10 cellular contexts compared by ENCODE assay signal in the genomic region with DNA sequence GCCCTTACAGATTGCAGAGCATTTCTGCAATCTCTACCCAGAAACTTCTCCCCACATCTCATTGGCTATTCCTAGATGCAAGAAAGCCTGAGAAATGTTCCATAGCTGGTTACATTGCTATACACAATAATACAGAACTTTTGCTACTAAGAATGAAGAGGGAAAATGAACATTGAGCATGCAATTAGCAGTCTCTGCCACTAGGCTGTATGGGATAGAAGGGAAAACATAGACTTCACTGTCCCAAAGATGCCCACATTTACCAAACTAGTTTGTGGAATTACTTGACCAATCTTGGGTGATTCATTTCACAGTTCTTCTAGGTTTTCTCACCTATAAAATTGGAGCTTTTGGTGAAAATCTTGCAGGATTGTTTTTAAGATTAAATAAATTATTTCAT.
DNase-seq lines count a peak whose midpoint lies in the region; ATAC-seq, FAIRE-seq and TF ChIP-seq lines count a peak whose summit lies in the region.
"Had no signal": no experiment of that assay in that cellular context is flagged by ENCODE, and none has a peak within 500 bp of the region (broad histone marks: within the 10 kb centered on the region; RNA-seq: fewer than 3 reads in every experiment).

No MANE protein-coding gene starts in this region.

- H3K9me3 Mint-ChIP-seq in activated CD4-positive, alpha-beta memory T cell treated with anti-CD3 and anti-CD28 coated beads, Interleukin-2, amount 10 ng/mL, durations not matched to agents 7 days and 5 days = no peaks in the 10 kb centered on the region
- H3K9me3 Mint-ChIP-seq in activated CD4-positive, alpha-beta T cell treated with anti-CD3 and anti-CD28 coated beads for 36 hours (ENCODE audit: low read depth) = no peaks in the 10 kb centered on the region
- H3K9me3 Mint-ChIP-seq in activated CD4-positive, alpha-beta T cell treated with anti-CD3 and anti-CD28 coated beads, Interleukin-2, amount 10 ng/mL, durations not matched to agents 7 days and 5 days = no peaks in the 10 kb centered on the region

- intact Hi-C loops in activated CD4-positive, alpha-beta T cell treated with anti-CD3 and anti-CD28 coated beads for 36 hours (cut with DNase I, micrococcal nuclease) = no loop called here

- peak; percentile 13 for ATAC-seq in GM19452 (IDR thresholded peaks at IDR 0.05; ENCODE audit: unreplicated experiment)
- ATAC-seq in activated CD4-positive, alpha-beta T cell treated with anti-CD3 and anti-CD28 coated beads for 36 hours = no peak

- POLR2A ChIA-PET in activated CD4-positive, alpha-beta memory T cell treated with anti-CD3 and anti-CD28 coated beads, Interleukin-2, amount 10 ng/mL, durations not matched to agents 7 days and 5 days (lab: Charles Lee) = no interaction called here
- POLR2A ChIA-PET in activated CD4-positive, alpha-beta T cell treated with anti-CD3 and anti-CD28 coated beads for 36 hours (lab: Charles Lee) = no interaction called here
- POLR2A ChIA-PET in activated CD4-positive, alpha-beta T cell treated with anti-CD3 and anti-CD28 coated beads, Interleukin-2, amount 10 ng/mL, durations not matched to agents 7 days and 5 days (lab: Charles Lee) = no interaction called here

- no peaks in the 10 kb centered on the region for H3K4me1 Mint-ChIP-seq in activated CD4-positive, alpha-beta memory T cell treated with anti-CD3 and anti-CD28 coated beads, Interleukin-2, amount 10 ng/mL, durations not matched to agents 7 days and 5 days
- no peaks in the 10 kb centered on the region for H3K4me1 Mint-ChIP-seq in activated CD4-positive, alpha-beta T cell treated with anti-CD3 and anti-CD28 coated beads for 36 hours
- no peaks in the 10 kb centered on the region for H3K4me1 Mint-ChIP-seq in activated CD4-positive, alpha-beta T cell treated with anti-CD3 and anti-CD28 coated beads, Interleukin-2, amount 10 ng/mL, durations not matched to agents 7 days and 5 days

- H3K27me3 Mint-ChIP-seq in activated CD4-positive, alpha-beta memory T cell treated with anti-CD3 and anti-CD28 coated beads, Interleukin-2, amount 10 ng/mL, durations not matched to agents 7 days and 5 days = no peaks in the 10 kb centered on the region
- H3K27me3 Mint-ChIP-seq in activated CD4-positive, alpha-beta T cell treated with anti-CD3 and anti-CD28 coated beads for 36 hours = no peaks in the 10 kb centered on the region
- no peaks in the 10 kb centered on the region for H3K27me3 Mint-ChIP-seq in activated CD4-positive, alpha-beta T cell treated with anti-CD3 and anti-CD28 coated beads, Interleukin-2, amount 10 ng/mL, durations not matched to agents 7 days and 5 days

- TF ChIP-seq CTCF in fibroblast of villous mesenchyme (IDR thresholded peaks at IDR 0.05; ENCODE audit: insufficient read depth, low read depth, low read length) = peak; percentile 65

- DNase-seq in AG08396 (ENCODE audit: low spot score) (peak; percentile 12), NCI-H524 treated with DMSO at 0.1 percent for 48 hours (lab: John Stamatoyannopoulos, UW) (peak; percentile 2), fibroblast of villous mesenchyme (ENCODE audit: low read depth) (peak; percentile 17), GM12892 (ENCODE audit: insufficient read length) (no peak)
- DNase-seq in activated CD4-positive, alpha-beta memory T cell treated with anti-CD3 and anti-CD28 coated beads, Interleukin-2, amount 10 ng/mL, durations not matched to agents 7 days and 5 days = no peak
- no peak for DNase-seq in activated CD4-positive, alpha-beta T cell treated with anti-CD3 and anti-CD28 coated beads for 36 hours
- no peak for DNase-seq in activated CD4-positive, alpha-beta T cell treated with anti-CD3 and anti-CD28 coated beads, Interleukin-2, amount 10 ng/mL, durations not matched to agents 7 days and 5 days
- DNase-seq: DMS79; effector CD4-positive, alpha-beta T cell had no signal

- H3K4me3 ChIP-seq in fibroblast of villous mesenchyme (ENCODE audit: low read depth, low read length) = no peak overlapping the region

- CTCF ChIA-PET in activated CD4-positive, alpha-beta memory T cell treated with anti-CD3 and anti-CD28 coated beads, Interleukin-2, amount 10 ng/mL, durations not matched to agents 7 days and 5 days (lab: Charles Lee) = no interaction called here
- CTCF ChIA-PET in activated CD4-positive, alpha-beta T cell treated with anti-CD3 and anti-CD28 coated beads for 36 hours (lab: Charles Lee) = interaction anchor here (0.6 kb wide), 1 partner anchor 22 kb away, joined by 3 read pairs; no protein-coding TSS in a partner anchor
- CTCF ChIA-PET in activated CD4-positive, alpha-beta T cell treated with anti-CD3 and anti-CD28 coated beads, Interleukin-2, amount 10 ng/mL, durations not matched to agents 7 days and 5 days (lab: Charles Lee) = interaction anchor here (0.6 kb wide), 1 partner anchor 1384 kb away, joined by 3 read pairs; no protein-coding TSS in a partner anchor

- no peaks in the 10 kb centered on the region for H3K36me3 Mint-ChIP-seq in activated CD4-positive, alpha-beta memory T cell treated with anti-CD3 and anti-CD28 coated beads, Interleukin-2, amount 10 ng/mL, durations not matched to agents 7 days and 5 days (ENCODE audit: low read depth)
- no peaks in the 10 kb centered on the region for H3K36me3 Mint-ChIP-seq in activated CD4-positive, alpha-beta T cell treated with anti-CD3 and anti-CD28 coated beads for 36 hours (ENCODE audit: low read depth)
- no peaks in the 10 kb centered on the region for H3K36me3 Mint-ChIP-seq in activated CD4-positive, alpha-beta T cell treated with anti-CD3 and anti-CD28 coated beads, Interleukin-2, amount 10 ng/mL, durations not matched to agents 7 days and 5 days (ENCODE audit: low read depth)

- H3K27ac Mint-ChIP-seq in activated CD4-positive, alpha-beta memory T cell treated with anti-CD3 and anti-CD28 coated beads, Interleukin-2, amount 10 ng/mL, durations not matched to agents 7 days and 5 days = no peak overlapping the region
- H3K27ac Mint-ChIP-seq in activated CD4-positive, alpha-beta T cell treated with anti-CD3 and anti-CD28 coated beads for 36 hours = no peak overlapping the region
- no peak overlapping the region for H3K27ac Mint-ChIP-seq in activated CD4-positive, alpha-beta T cell treated with anti-CD3 and anti-CD28 coated beads, Interleukin-2, amount 10 ng/mL, durations not matched to agents 7 days and 5 days

- no peak for TF ChIP-seq POLR2A in GM12892 (IDR thresholded peaks at IDR 0.05; ENCODE audit: low read depth, low read length)

- FAIRE-seq in GM12892 (lab: Jason Lieb, UNC) = no peak

- H3K4me3 Mint-ChIP-seq in activated CD4-positive, alpha-beta memory T cell treated with anti-CD3 and anti-CD28 coated beads, Interleukin-2, amount 10 ng/mL, durations not matched to agents 7 days and 5 days = no peak overlapping the region
- H3K4me3 Mint-ChIP-seq in activated CD4-positive, alpha-beta T cell treated with anti-CD3 and anti-CD28 coated beads for 36 hours = no peak overlapping the region
- no peak overlapping the region for H3K4me3 Mint-ChIP-seq in activated CD4-positive, alpha-beta T cell treated with anti-CD3 and anti-CD28 coated beads, Interleukin-2, amount 10 ng/mL, durations not matched to agents 7 days and 5 days

Comparison
In these comparisons a context has a peak if more than half of its experiments do, and no peak if none do; other contexts are left out.
1. DNase-seq: peak in AG08396 (single experiment), NCI-H524 treated with DMSO at 0.1 percent for 48 hours (single experiment) and fibroblast of villous mesenchyme (single experiment); none in activated CD4-positive, alpha-beta memory T cell treated with anti-CD3 and anti-CD28 coated beads, Interleukin-2, amount 10 ng/mL, durations not matched to agents 7 days and 5 days (single experiment), GM12892 (single experiment), activated CD4-positive, alpha-beta T cell treated with anti-CD3 and anti-CD28 coated beads for 36 hours (single experiment) and activated CD4-positive, alpha-beta T cell treated with anti-CD3 and anti-CD28 coated beads, Interleukin-2, amount 10 ng/mL, durations not matched to agents 7 days and 5 days (single experiment).